In the genomic region with DNA sequence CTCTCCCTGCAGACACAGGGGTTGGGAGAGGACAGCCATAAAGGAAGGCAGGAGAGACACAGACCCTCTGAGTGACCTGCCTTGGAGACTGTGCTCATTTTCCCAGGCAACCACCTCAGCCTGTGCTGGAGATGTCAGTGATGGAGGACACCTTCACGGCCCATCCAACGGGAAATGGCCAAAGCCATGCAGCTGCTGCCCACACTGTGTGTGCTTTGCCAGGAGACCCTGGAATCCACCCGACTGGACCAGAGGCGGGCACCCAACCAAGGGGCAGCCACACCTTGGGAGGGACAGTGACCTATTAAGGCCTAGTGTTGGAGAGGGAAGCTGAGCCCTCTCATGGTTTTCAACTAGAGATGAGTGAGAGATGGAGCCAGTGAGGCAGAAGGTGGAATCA, we compare ENCODE assay signal across 24 cellular contexts.
A peak's percentile ranks its signal among the peaks of the same experiment; 100 is the strongest.
DNase-seq lines count a peak whose midpoint lies in the region; ATAC-seq, FAIRE-seq and TF ChIP-seq lines count a peak whose summit lies in the region.
"Had no signal": no experiment of that assay in that cellular context is flagged by ENCODE, and none has a peak within 500 bp of the region (broad histone marks: within the 10 kb centered on the region; RNA-seq: fewer than 3 reads in every experiment).

No MANE protein-coding gene starts in this region.

- H3K4me1 Mint-ChIP-seq in osteocyte (ENCODE audit: unreplicated experiment) = no peaks in the 10 kb centered on the region
- no peaks in the 10 kb centered on the region for H3K4me1 Mint-ChIP-seq in activated CD8-positive, alpha-beta T cell treated with anti-CD3 and anti-CD28 coated beads for 36 hours (ENCODE audit: low read depth)

- H3K79me2 ChIP-seq in DOHH2 (ENCODE audit: control insufficient read depth, low read length) (no peaks in the 10 kb centered on the region), H1 (ENCODE audit: control insufficient read depth in 1 of 2, insufficient read depth in 2 of 2, low read length in 2 of 2) (no peaks in the 10 kb centered on the region)

- H4K91ac ChIP-seq in H1 (replicated peaks; ENCODE audit: insufficient read length, low read length) = no peak overlapping the region

- intact Hi-C loops in activated CD8-positive, alpha-beta T cell treated with anti-CD3 and anti-CD28 coated beads for 36 hours (cut with micrococcal nuclease) = no loop called here

- 91% methylated on average over 4 of the region's 4 CpGs; no CpG with 5 or more reads in 1 of the 2 experiments for WGBS in H1 (ENCODE audit: extremely low coverage in 1 of 2, insufficient coverage in 1 of 2, insufficient read length in 1 of 2, insufficient replicate concordance in 2 of 2, low coverage in 1 of 2, low lambda C conversion rate in 2 of 2, missing lambda C conversion rate in 1 of 2), 2 experiments

- H3K9me2 ChIP-seq in DOHH2 (replicated peaks; ENCODE audit: control insufficient read depth, low read length) = no peaks in the 10 kb centered on the region

- H3K9ac ChIP-seq in BLaER1 = no peak overlapping the region
- no peak overlapping the region for H3K9ac ChIP-seq in H1 (replicated peaks in 1 of 4; ENCODE audit: extremely low read depth in 1 of 4, low read depth in 3 of 4, low read length in 3 of 4)

- H2BK15ac ChIP-seq in H1 (ENCODE audit: low read length) = no peak overlapping the region

- H2BK20ac ChIP-seq in H1 (ENCODE audit: low read length) = no peak overlapping the region

- FAIRE-seq in H1 (lab: Jason Lieb, UNC) = no peak
- FAIRE-seq: GM12878, H54 had no signal

- H3K27me3 ChIP-seq in BLaER1 (no peaks in the 10 kb centered on the region), DOHH2 (ENCODE audit: control insufficient read depth, low read length) (peaks cover 9% of the 10 kb centered on the region), H1 (replicated peaks in 1 of 4; ENCODE audit: control insufficient read depth in 3 of 4, extremely low read depth in 1 of 4, insufficient read depth in 3 of 4, low read length in 3 of 4) (no peaks in the 10 kb centered on the region)
- H3K27me3 ChIP-seq: BE2C had no signal

- H3K23ac ChIP-seq in H1 (ENCODE audit: insufficient read length) = no peak overlapping the region

- H3K27ac Mint-ChIP-seq in osteocyte (ENCODE audit: unreplicated experiment) = no peak overlapping the region
- H3K27ac Mint-ChIP-seq in activated CD8-positive, alpha-beta T cell treated with anti-CD3 and anti-CD28 coated beads for 36 hours = no peak overlapping the region
- H3K27ac Mint-ChIP-seq: CD4-positive, alpha-beta T cell had no signal

- no peak overlapping the region for H3K56ac ChIP-seq in H1 (replicated peaks; ENCODE audit: insufficient read length, low read depth, low read length)

- H2BK12ac ChIP-seq in H1 (ENCODE audit: low read depth, low read length) = no peak overlapping the region

- H3K79me1 ChIP-seq in H1 (ENCODE audit: low read depth, low read length) = no peaks in the 10 kb centered on the region

- TF ChIP-seq EP300 in H1 (IDR thresholded peaks at IDR 0.05; ENCODE audit: borderline replicate concordance in 1 of 2, low read depth in 2 of 2, low read length in 2 of 2) = no peak

- no peak overlapping the region for H2AFZ ChIP-seq in H1 (ENCODE audit: low read length)

- H3K27me3 Mint-ChIP-seq in osteocyte (ENCODE audit: unreplicated experiment) = peaks cover 39% of the 10 kb centered on the region
- peaks cover 13% of the 10 kb centered on the region for H3K27me3 Mint-ChIP-seq in activated CD8-positive, alpha-beta T cell treated with anti-CD3 and anti-CD28 coated beads for 36 hours

- no peak overlapping the region for H3K14ac ChIP-seq in H1 (ENCODE audit: insufficient read length)

- no peaks in the 10 kb centered on the region; the same call in 1 of the 2 replicates for H3K23me2 ChIP-seq in H1 (ENCODE audit: low read depth, low read length)

- POLR2A ChIA-PET in H1 (lab: Charles Lee; ENCODE audit: partially characterized antibody) = no interaction called here
- POLR2A ChIA-PET in activated CD8-positive, alpha-beta T cell treated with anti-CD3 and anti-CD28 coated beads for 36 hours (lab: Charles Lee) = no interaction called here

- H2AK5ac ChIP-seq in H1 (ENCODE audit: low read depth, low read length) = no peak overlapping the region

- peak overlapping the region; percentile 14; the same call in 1 of the 2 replicates for H4K8ac ChIP-seq in H1 (ENCODE audit: extremely low read depth, insufficient read depth, low read length)

- H3K9me3 ChIP-seq in BLaER1 = peaks cover 5% of the 10 kb centered on the region; the same call in 1 of the 2 replicates
- H3K9me3 ChIP-seq in DOHH2 (ENCODE audit: control insufficient read depth, insufficient read depth, low read length) = no peaks in the 10 kb centered on the region
- no peaks in the 10 kb centered on the region for H3K9me3 ChIP-seq in H1 (ENCODE audit: insufficient read depth in 2 of 2, low read depth in 1 of 2, low read length in 1 of 2)
- H3K9me3 ChIP-seq: BE2C had no signal

- no peak overlapping the region for H2BK120ac ChIP-seq in H1 (replicated peaks; ENCODE audit: low read depth, low read length)

- no peak for TF ChIP-seq RAD21 in H1 (IDR thresholded peaks at IDR 0.05 in 1 of 2, conservative IDR thresholded peaks at IDR 0.05 in 1 of 2; ENCODE audit: low read depth in 2 of 2, low read length in 2 of 2)

- H3K4me2 ChIP-seq in BLaER1 (peak overlapping the region; percentile 72), DOHH2 (ENCODE audit: low read length) (peak overlapping the region; percentile 10; the same call in 1 of the 2 replicates), H1 (ENCODE audit: insufficient read depth in 1 of 2, low read depth in 2 of 2, low read length in 2 of 2) (no peak overlapping the region)

- no peaks in the 10 kb centered on the region for H3K36me3 Mint-ChIP-seq in osteocyte (ENCODE audit: unreplicated experiment)
- H3K36me3 Mint-ChIP-seq in activated CD8-positive, alpha-beta T cell treated with anti-CD3 and anti-CD28 coated beads for 36 hours (ENCODE audit: low read depth) = no peaks in the 10 kb centered on the region

- TF ChIP-seq CTCF in DOHH2 (IDR thresholded peaks at IDR 0.05; ENCODE audit: low read depth, low read length, poor library complexity, severe bottlenecking) = no peak
- TF ChIP-seq CTCF in H1 (IDR thresholded peaks at IDR 0.05; ENCODE audit: control extremely low read depth in 1 of 3, insufficient read depth in 1 of 3, low read depth in 1 of 3, low read length in 3 of 3) = no peak
- no peak for TF ChIP-seq CTCF in osteocyte (IDR thresholded peaks at IDR 0.05)
- no peak for TF ChIP-seq CTCF in activated CD8-positive, alpha-beta T cell treated with anti-CD3 and anti-CD28 coated beads for 36 hours (IDR thresholded peaks at IDR 0.05)

- H3K4me1 ChIP-seq in BLaER1 = peaks cover 17% of the 10 kb centered on the region
- H3K4me1 ChIP-seq in DOHH2 (ENCODE audit: control insufficient read depth, low read length) = peaks cover 9% of the 10 kb centered on the region
- no peaks in the 10 kb centered on the region for H3K4me1 ChIP-seq in H1 (replicated peaks in 1 of 4; ENCODE audit: control insufficient read depth in 3 of 4, insufficient read depth in 4 of 4, low read length in 3 of 4)
- H3K4me1 ChIP-seq: BE2C had no signal

- H4K20me1 ChIP-seq in BLaER1 (no peaks in the 10 kb centered on the region), DOHH2 (ENCODE audit: control insufficient read depth, insufficient read depth, low read depth, low read length) (no peaks in the 10 kb centered on the region), H1 (replicated peaks in 1 of 2; ENCODE audit: control insufficient read depth in 1 of 2, insufficient read depth in 2 of 2, low read length in 2 of 2) (no peaks in the 10 kb centered on the region)

- DNase-seq in H1 (ENCODE audit: low read depth in 1 of 2, low spot score in 2 of 2) = peak in 1 of 2 experiments; percentile 30
- peak; percentile 67 for DNase-seq in osteocyte (ENCODE audit: extremely low spot score, unreplicated experiment)
- no peak for DNase-seq in activated CD8-positive, alpha-beta T cell treated with anti-CD3 and anti-CD28 coated beads for 36 hours
- DNase-seq: BE2C; CD4-positive, alpha-beta T cell; COR-L47; DMS79; Karpas-422; MV-4-11; NCI-H1105 treated with DMSO at 0.1 percent for 48 hours; NCI-H2029 treated with DMSO at 0.1 percent for 48 hours; NCI-H226; NCI-H510A treated with DMSO at 0.1 percent for 48 hours; NCI-H748 treated with DMSO at 0.1 percent for 48 hours; NK-92 treated with Interleukin-12 subunit alpha and Interleukin-12 subunit beta, amount 100 ng/mL, for 24 hours; SIG-M5 had no signal

- H3K18ac ChIP-seq in H1 (ENCODE audit: extremely low read depth, low read length) = no peak overlapping the region

- no peak for TF ChIP-seq POLR2A in H1 (IDR thresholded peaks at IDR 0.05; ENCODE audit: control extremely low read depth in 1 of 2, low read depth in 2 of 2, low read length in 2 of 2)

- ATAC-seq in GM21447 (IDR thresholded peaks at IDR 0.05; ENCODE audit: unreplicated experiment) = no peak
- no peak for ATAC-seq in HG03342 (IDR thresholded peaks at IDR 0.05; ENCODE audit: unreplicated experiment)
- no peak for ATAC-seq in activated CD8-positive, alpha-beta T cell treated with anti-CD3 and anti-CD28 coated beads for 36 hours
- no peak for ATAC-seq in GM18520 (IDR thresholded peaks at IDR 0.05; ENCODE audit: unreplicated experiment)
- ATAC-seq: GM12878, Panc1 had no signal

- H3K4me3 Mint-ChIP-seq in osteocyte (ENCODE audit: unreplicated experiment) = no peak overlapping the region
- no peak overlapping the region for H3K4me3 Mint-ChIP-seq in activated CD8-positive, alpha-beta T cell treated with anti-CD3 and anti-CD28 coated beads for 36 hours
- H3K4me3 Mint-ChIP-seq: CD4-positive, alpha-beta T cell had no signal

- H3K36me3 ChIP-seq in BLaER1 (no peaks in the 10 kb centered on the region), DOHH2 (ENCODE audit: control insufficient read depth, low read length) (no peaks in the 10 kb centered on the region), H1 (ENCODE audit: control insufficient read depth in 2 of 4, insufficient read depth in 4 of 4, low read length in 3 of 4) (no peaks in the 10 kb centered on the region)
- H3K36me3 ChIP-seq: BE2C had no signal

- H3K9me3 Mint-ChIP-seq in osteocyte (ENCODE audit: unreplicated experiment) = peaks cover 4% of the 10 kb centered on the region
- H3K9me3 Mint-ChIP-seq in activated CD8-positive, alpha-beta T cell treated with anti-CD3 and anti-CD28 coated beads for 36 hours = no peaks in the 10 kb centered on the region
- H3K9me3 Mint-ChIP-seq: CD4-positive, alpha-beta T cell had no signal

- H3K4ac ChIP-seq in H1 (replicated peaks; ENCODE audit: insufficient read length, low read depth, low read length) = no peak overlapping the region

- no peaks in the 10 kb centered on the region for H3F3A ChIP-seq in DOHH2 (ENCODE audit: control insufficient read depth, insufficient read depth)

- CTCF ChIA-PET in H1 (lab: Charles Lee; ENCODE audit: partially characterized antibody) = interaction anchor here (1.1 to 2.2 kb wide), 2 partner anchors 11 to 17 kb away, joined by 3 to 7 read pairs; no protein-coding TSS in a partner anchor
- CTCF ChIA-PET in activated CD8-positive, alpha-beta T cell treated with anti-CD3 and anti-CD28 coated beads for 36 hours (lab: Charles Lee) = interaction anchor here (1.3 to 3.5 kb wide), 2 partner anchors 10 to 17 kb away, joined by 3 to 21 read pairs; no protein-coding TSS in a partner anchor

- H2BK5ac ChIP-seq in H1 (ENCODE audit: low read depth, low read length) = no peak overlapping the region

- H3K4me3 ChIP-seq in BLaER1 (no peak overlapping the region), DOHH2 (ENCODE audit: low read length) (no peak overlapping the region), H1 (ENCODE audit: extremely low read depth in 1 of 4, insufficient read depth in 2 of 4, low read depth in 3 of 4, low read length in 4 of 4) (no peak overlapping the region)
- H3K4me3 ChIP-seq: GM12878 had no signal

- no peak overlapping the region for H4K5ac ChIP-seq in H1 (ENCODE audit: insufficient read length, low read depth, low read length)

- H3K27ac ChIP-seq in BLaER1 (peak overlapping the region; percentile 48), DOHH2 (ENCODE audit: low read depth, low read length) (no peak overlapping the region), H1 (ENCODE audit: low read depth, low read length) (no peak overlapping the region)

Comparison
In these comparisons a context has a peak if more than half of its experiments do, and no peak if none do; other contexts are left out.
1. H3K4me2 ChIP-seq: peak in BLaER1 (single experiment) and DOHH2 (single experiment); none in H1 (0 of 2).